In the genomic region with DNA sequence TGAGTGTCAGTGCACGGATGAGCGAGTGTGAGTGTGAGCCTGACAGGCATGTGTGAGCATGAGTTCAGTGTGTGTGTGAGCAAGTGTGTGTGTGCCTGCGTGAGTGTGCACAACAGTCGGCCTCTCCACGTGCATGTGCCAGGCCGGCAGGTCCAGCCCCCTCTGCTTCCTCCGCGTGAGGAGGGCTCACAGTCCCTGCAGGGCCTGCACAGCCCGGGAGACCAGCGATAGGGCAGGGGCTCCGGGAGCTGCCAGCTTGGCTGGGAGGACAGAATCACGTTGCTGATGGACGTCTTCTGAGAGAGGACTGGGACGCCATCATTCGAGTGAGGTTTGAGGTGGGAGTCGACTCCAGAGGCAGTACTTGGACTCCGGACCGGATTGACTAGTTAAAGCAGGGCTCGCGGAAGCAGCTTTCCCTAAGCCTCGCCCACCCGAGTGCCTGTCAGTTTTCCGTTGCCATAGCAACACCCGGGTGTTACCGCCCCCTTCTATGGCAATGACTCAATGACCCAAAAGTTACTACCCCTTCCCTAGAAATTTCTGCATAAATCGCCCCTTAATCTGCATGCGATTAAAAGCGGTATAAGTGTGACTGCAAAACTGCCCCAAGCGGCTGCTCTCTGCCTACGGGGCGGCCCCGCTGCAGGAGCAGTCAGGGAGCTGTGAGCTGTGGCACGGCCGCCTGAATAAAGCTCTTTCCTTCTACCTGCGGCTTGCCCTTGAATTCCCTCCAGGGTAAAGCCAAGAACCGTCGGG, we compare ENCODE assay signal across 8 cellular contexts. TPM values are rescaled to one million over a fixed set of nuclear protein-coding genes. Genes with fewer than 3 reads are reported as not detected.
A peak's percentile ranks its signal among the peaks of the same experiment; 100 is the strongest.
DNase-seq lines count a peak whose midpoint lies in the region; ATAC-seq and TF ChIP-seq lines count a peak whose summit lies in the region.

No MANE protein-coding gene starts in this region.

- H3K4me1 Mint-ChIP-seq in chondrocyte (ENCODE audit: low read depth), result peaks cover 13% of the 10 kb centered on the region

- TF ChIP-seq CTCF in chondrocyte (IDR thresholded peaks at IDR 0.05), result peak; percentile 51

- H3K36me3 Mint-ChIP-seq in chondrocyte (ENCODE audit: low read depth), result no peaks in the 10 kb centered on the region

- H3K27ac Mint-ChIP-seq in chondrocyte (ENCODE audit: unreplicated experiment), result no peak overlapping the region

- no peaks in the 10 kb centered on the region for H3K9me3 Mint-ChIP-seq in chondrocyte (ENCODE audit: low read depth)

- H3K27me3 Mint-ChIP-seq in chondrocyte (ENCODE audit: low read depth), result peaks cover 32% of the 10 kb centered on the region

- H3K4me3 Mint-ChIP-seq in chondrocyte (ENCODE audit: unreplicated experiment), result peak overlapping the region; percentile 82

- peak; percentile 62 for ATAC-seq in HG03432 (IDR thresholded peaks at IDR 0.05; ENCODE audit: unreplicated experiment)

- DNase-seq in NOMO-1 treated with DMSO at 0.1 percent for 48 hours (lab: John Stamatoyannopoulos, UW; ENCODE audit: unreplicated experiment) (peak; percentile 18), NOMO-1 treated with dmso at 0.1 percent for 144 hours (lab: John Stamatoyannopoulos, UW; ENCODE audit: unreplicated experiment) (no peak), chondrocyte (ENCODE audit: low spot score) (no peak), kidney tubule cell (ENCODE audit: low spot score) (peak; percentile 87), SW 1271 (lab: John Stamatoyannopoulos, UW) (no peak)
- peak; percentile 40 for DNase-seq in activated CD4-positive, CD25-positive, alpha-beta regulatory T cell treated with anti-CD3 and anti-CD28 coated beads, Interleukin-2, amount 50 U/mL, for 16 hours (ENCODE audit: low read depth, low spot score)
- DNase-seq in stimulated activated CD4-positive, alpha-beta T cell treated with anti-CD3 and anti-CD28 coated beads, Interleukin-15, amount 100 ng/mL, for 24 hours, result peak; percentile 85

RNA-seq across cellular contexts. Expression of gene CFAP46, which starts 19.7 kb away (rescaled TPM):
- 0.49 to 0.92 TPM (median 0.89 TPM) in 3 replicates for total RNA-seq in chondrocyte

Comparison
In these comparisons a context has a peak if more than half of its experiments do, and no peak if none do; other contexts are left out.
1. DNase-seq: peak in NOMO-1 treated with DMSO at 0.1 percent for 48 hours (single experiment), activated CD4-positive, CD25-positive, alpha-beta regulatory T cell treated with anti-CD3 and anti-CD28 coated beads, Interleukin-2, amount 50 U/mL, for 16 hours (single experiment), kidney tubule cell (single experiment) and stimulated activated CD4-positive, alpha-beta T cell treated with anti-CD3 and anti-CD28 coated beads, Interleukin-15, amount 100 ng/mL, for 24 hours (single experiment); none in NOMO-1 treated with dmso at 0.1 percent for 144 hours (single experiment), chondrocyte (single experiment) and SW 1271 (0 of 2).